Comparison of ENCODE assay signal across 40 cellular contexts in the genomic region with DNA sequence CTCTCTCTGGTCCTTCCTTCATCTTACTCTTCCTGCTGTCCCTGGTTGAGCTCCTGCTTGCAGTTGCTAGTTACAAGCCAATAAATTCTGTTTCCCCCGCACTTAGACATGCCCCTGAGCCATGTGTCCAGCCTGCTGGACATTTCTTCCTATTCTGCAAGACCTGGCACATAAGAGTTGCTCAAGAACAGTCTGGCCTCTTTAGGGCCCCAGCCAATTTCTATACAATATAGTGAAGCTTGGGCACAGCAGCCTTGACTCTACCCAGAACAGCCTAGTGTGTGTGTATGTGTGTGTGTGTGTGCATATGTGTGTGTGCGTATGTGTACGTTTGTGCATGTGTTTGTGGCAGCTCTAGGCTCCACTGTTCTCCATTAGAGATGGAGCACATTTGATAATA.
"Had no signal": no experiment of that assay in that cellular context is flagged by ENCODE, and none has a peak within 500 bp of the region (broad histone marks: within the 10 kb centered on the region; RNA-seq: fewer than 3 reads in every experiment).

No MANE protein-coding gene starts in this region.

- FAIRE-seq: astrocyte, bronchial epithelial cell had no signal

- H3K9me3 ChIP-seq: adrenal gland, ascending aorta, body of pancreas, breast epithelium had no signal

- H3K36me3 ChIP-seq: adrenal gland, ascending aorta, brain microvascular endothelial cell, breast epithelium, cardiac muscle cell had no signal

- ATAC-seq: activated naive CD4-positive, alpha-beta T cell treated with anti-CD3 and anti-CD28 coated beads, Interleukin-2, amount 50 U/mL, for 72 hours; activated naive CD8-positive, alpha-beta T cell treated with anti-CD3 and anti-CD28 coated beads, Interleukin-2, amount 50 U/mL, for 24 hours; activated T-cell treated with anti-CD3 and anti-CD28 coated beads, Interleukin-2, amount 50 U/mL, for 4 hours; activated T-cell treated with anti-CD3 and anti-CD28 coated beads, Interleukin-2, amount 50 U/mL, for 72 hours; activated T-helper 17 cell treated with anti-CD3 and anti-CD28 coated beads, Interleukin-2, amount 50 U/mL, for 72 hours; body of pancreas had no signal

- H3K27me3 ChIP-seq: adrenal gland, ascending aorta, body of pancreas, brain microvascular endothelial cell, breast epithelium, cardiac muscle cell had no signal

- H3K4me3 Mint-ChIP-seq: activated naive CD4-positive, alpha-beta T cell treated with anti-CD3 and anti-CD28 coated beads for 36 hours; activated naive CD4-positive, alpha-beta T cell treated with anti-CD3 and anti-CD28 coated beads, Interleukin-2, amount 10 ng/mL, durations not matched to agents 7 days and 5 days; activated naive CD4-positive, alpha-beta T cell treated with anti-CD3 and anti-CD28 coated beads, Interleukin-2, amount 50 U/mL, for 24 hours; activated naive CD8-positive, alpha-beta T cell; activated naive CD8-positive, alpha-beta T cell treated with anti-CD3 and anti-CD28 coated beads for 36 hours; activated naive CD8-positive, alpha-beta T cell treated with anti-CD3 and anti-CD28 coated beads, Interleukin-2, amount 10 ng/mL, durations not matched to agents 7 days and 5 days; activated naive CD8-positive, alpha-beta T cell treated with anti-CD3 and anti-CD28 coated beads, Interleukin-2, amount 50 U/mL, for 24 hours; activated T-cell treated with anti-CD3 and anti-CD28 coated beads, Interleukin-2, amount 50 U/mL, for 24 hours; activated T-cell treated with anti-CD3 and anti-CD28 coated beads, Interleukin-2, amount 50 U/mL, for 4 hours; activated T-cell treated with anti-CD3 and anti-CD28 coated beads, Interleukin-2, amount 50 U/mL, for 72 hours; activated T-helper 1 cell treated with anti-CD3 and anti-CD28 coated beads, Interleukin-12 subunit alpha, Interleukin-12 subunit beta, Interleukin-2, Interleukin-4 antibody, amounts not matched to agents 30 ng/mL and 10 ng/mL and 1 ng/mL, durations not matched to agents 14 hours and 24 hours and 36 hours; activated T-helper 17 cell treated with anti-CD3 and anti-CD28 coated beads, Interleukin-2, amount 50 U/mL, for 72 hours; brain; central memory CD8-positive, alpha-beta T cell had no signal

- H3K9me3 Mint-ChIP-seq: activated naive CD4-positive, alpha-beta T cell treated with anti-CD3 and anti-CD28 coated beads for 36 hours; activated naive CD4-positive, alpha-beta T cell treated with anti-CD3 and anti-CD28 coated beads, Interleukin-2, amount 10 ng/mL, durations not matched to agents 7 days and 5 days; activated naive CD4-positive, alpha-beta T cell treated with anti-CD3 and anti-CD28 coated beads, Interleukin-2, amount 50 U/mL, for 24 hours; activated naive CD8-positive, alpha-beta T cell treated with anti-CD3 and anti-CD28 coated beads for 36 hours; activated naive CD8-positive, alpha-beta T cell treated with anti-CD3 and anti-CD28 coated beads, Interleukin-2, amount 10 ng/mL, durations not matched to agents 7 days and 5 days; activated naive CD8-positive, alpha-beta T cell treated with anti-CD3 and anti-CD28 coated beads, Interleukin-2, amount 50 U/mL, for 24 hours; activated T-cell treated with anti-CD3 and anti-CD28 coated beads, Interleukin-2, amount 50 U/mL, for 24 hours; activated T-cell treated with anti-CD3 and anti-CD28 coated beads, Interleukin-2, amount 50 U/mL, for 4 hours; activated T-helper 1 cell treated with anti-CD3 and anti-CD28 coated beads, Interleukin-12 subunit alpha, Interleukin-12 subunit beta, Interleukin-2, Interleukin-4 antibody, amounts not matched to agents 30 ng/mL and 10 ng/mL and 1 ng/mL, durations not matched to agents 14 hours and 24 hours and 36 hours; activated T-helper 2 cell treated with anti-CD3 and anti-CD28 coated beads, Interferon-gamma antibody, Interleukin-2, Interleukin-4, amounts not matched to agents 10 μg/mL and 5 μg/mL and 100 μg/mL, durations not matched to agents 14 hours and 24 hours and 36 hours had no signal

- H3K27ac ChIP-seq: adrenal gland, ascending aorta, body of pancreas, brain microvascular endothelial cell, breast epithelium, cardiac muscle cell had no signal

- H3K4me3 ChIP-seq: adrenal gland, ascending aorta, body of pancreas, breast epithelium, cardiac muscle cell had no signal

- H3K36me3 Mint-ChIP-seq: activated naive CD4-positive, alpha-beta T cell treated with anti-CD3 and anti-CD28 coated beads, Interleukin-2, amount 10 ng/mL, durations not matched to agents 7 days and 5 days; activated naive CD4-positive, alpha-beta T cell treated with anti-CD3 and anti-CD28 coated beads, Interleukin-2, amount 50 U/mL, for 24 hours; activated naive CD4-positive, alpha-beta T cell treated with anti-CD3 and anti-CD28 coated beads, Interleukin-2, amount 50 U/mL, for 72 hours; activated naive CD8-positive, alpha-beta T cell; activated naive CD8-positive, alpha-beta T cell treated with anti-CD3 and anti-CD28 coated beads for 36 hours; activated naive CD8-positive, alpha-beta T cell treated with anti-CD3 and anti-CD28 coated beads, Interleukin-2, amount 10 ng/mL, durations not matched to agents 7 days and 5 days; brain had no signal

- H3K4me1 Mint-ChIP-seq: activated naive CD4-positive, alpha-beta T cell treated with anti-CD3 and anti-CD28 coated beads, Interleukin-2, amount 10 ng/mL, durations not matched to agents 7 days and 5 days; activated naive CD4-positive, alpha-beta T cell treated with anti-CD3 and anti-CD28 coated beads, Interleukin-2, amount 50 U/mL, for 24 hours; activated naive CD8-positive, alpha-beta T cell treated with anti-CD3 and anti-CD28 coated beads for 36 hours; activated naive CD8-positive, alpha-beta T cell treated with anti-CD3 and anti-CD28 coated beads, Interleukin-2, amount 10 ng/mL, durations not matched to agents 7 days and 5 days; activated naive CD8-positive, alpha-beta T cell treated with anti-CD3 and anti-CD28 coated beads, Interleukin-2, amount 50 U/mL, for 24 hours; activated T-helper 17 cell treated with anti-CD3 and anti-CD28 coated beads, Interleukin-2, amount 50 U/mL, for 72 hours; central memory CD8-positive, alpha-beta T cell had no signal

- H3K27ac Mint-ChIP-seq: activated naive CD4-positive, alpha-beta T cell treated with anti-CD3 and anti-CD28 coated beads for 36 hours; activated naive CD4-positive, alpha-beta T cell treated with anti-CD3 and anti-CD28 coated beads, Interleukin-2, amount 10 ng/mL, durations not matched to agents 7 days and 5 days; activated naive CD4-positive, alpha-beta T cell treated with anti-CD3 and anti-CD28 coated beads, Interleukin-2, amount 50 U/mL, for 24 hours; activated naive CD4-positive, alpha-beta T cell treated with anti-CD3 and anti-CD28 coated beads, Interleukin-2, amount 50 U/mL, for 72 hours; activated naive CD8-positive, alpha-beta T cell; activated naive CD8-positive, alpha-beta T cell treated with anti-CD3 and anti-CD28 coated beads for 36 hours; activated naive CD8-positive, alpha-beta T cell treated with anti-CD3 and anti-CD28 coated beads, Interleukin-2, amount 10 ng/mL, durations not matched to agents 7 days and 5 days; activated naive CD8-positive, alpha-beta T cell treated with anti-CD3 and anti-CD28 coated beads, Interleukin-2, amount 50 U/mL, for 24 hours; activated T-cell treated with anti-CD3 and anti-CD28 coated beads, Interleukin-2, amount 50 U/mL, for 24 hours; activated T-cell treated with anti-CD3 and anti-CD28 coated beads, Interleukin-2, amount 50 U/mL, for 72 hours; activated T-helper 1 cell treated with anti-CD3 and anti-CD28 coated beads, Interleukin-12 subunit alpha, Interleukin-12 subunit beta, Interleukin-2, Interleukin-4 antibody, amounts not matched to agents 30 ng/mL and 10 ng/mL and 1 ng/mL, durations not matched to agents 14 hours and 24 hours and 36 hours; activated T-helper 17 cell treated with anti-CD3 and anti-CD28 coated beads, Interleukin-2, amount 50 U/mL, for 72 hours; activated T-helper 2 cell treated with anti-CD3 and anti-CD28 coated beads, Interferon-gamma antibody, Interleukin-2, Interleukin-4, amounts not matched to agents 10 μg/mL and 5 μg/mL and 100 μg/mL, durations not matched to agents 14 hours and 24 hours and 36 hours; brain had no signal

- DNase-seq: activated effector memory CD4-positive, alpha-beta T cell treated with anti-CD3 and anti-CD28 coated beads, Interleukin-2, amount 50 U/mL, for 16 hours; activated effector memory CD4-positive, alpha-beta T cell treated with Interleukin-2 at 50 U/mL for 16 hours; activated gamma-delta T cell; activated gamma-delta T cell treated with Interleukin-2 at 50 U/mL for 16 hours; activated naive CD4-positive, alpha-beta T cell; activated naive CD4-positive, alpha-beta T cell treated with anti-CD3 and anti-CD28 coated beads for 36 hours; activated naive CD4-positive, alpha-beta T cell treated with anti-CD3 and anti-CD28 coated beads, Interleukin-2, amount 10 ng/mL, durations not matched to agents 7 days and 5 days; activated naive CD4-positive, alpha-beta T cell treated with anti-CD3 and anti-CD28 coated beads, Interleukin-2, amount 50 U/mL, for 16 hours; activated naive CD4-positive, alpha-beta T cell treated with Interleukin-2 at 50 U/mL for 16 hours; activated naive CD8-positive, alpha-beta T cell treated with anti-CD3 and anti-CD28 coated beads for 36 hours; activated naive CD8-positive, alpha-beta T cell treated with anti-CD3 and anti-CD28 coated beads, Interleukin-2, amount 10 ng/mL, durations not matched to agents 7 days and 5 days; activated naive CD8-positive, alpha-beta T cell treated with anti-CD3 and anti-CD28 coated beads, Interleukin-2, amount 50 U/mL, for 24 hours; activated T-cell treated with anti-CD3 and anti-CD28 coated beads, Interleukin-2, amount 50 U/mL, for 1 hour; activated T-cell treated with anti-CD3 and anti-CD28 coated beads, Interleukin-2, amount 50 U/mL, for 24 hours; activated T-cell treated with anti-CD3 and anti-CD28 coated beads, Interleukin-2, amount 50 U/mL, for 4 hours; activated T-cell treated with anti-CD3 and anti-CD28 coated beads, Interleukin-2, amount 50 U/mL, for 48 hours; activated T-cell treated with anti-CD3 and anti-CD28 coated beads, Interleukin-2, amount 50 U/mL, for 72 hours; adrenal gland; amniotic stem cell; amygdala; anterior cingulate cortex; aorta; body of pancreas; brain microvascular endothelial cell; caudate nucleus; central memory CD4-positive, alpha-beta T cell; cerebellar nuclear complex had no signal

- H3K27me3 Mint-ChIP-seq: activated naive CD4-positive, alpha-beta T cell treated with anti-CD3 and anti-CD28 coated beads, Interleukin-2, amount 10 ng/mL, durations not matched to agents 7 days and 5 days; activated naive CD4-positive, alpha-beta T cell treated with anti-CD3 and anti-CD28 coated beads, Interleukin-2, amount 50 U/mL, for 24 hours; activated naive CD8-positive, alpha-beta T cell treated with anti-CD3 and anti-CD28 coated beads for 36 hours; activated naive CD8-positive, alpha-beta T cell treated with anti-CD3 and anti-CD28 coated beads, Interleukin-2, amount 10 ng/mL, durations not matched to agents 7 days and 5 days; activated naive CD8-positive, alpha-beta T cell treated with anti-CD3 and anti-CD28 coated beads, Interleukin-2, amount 50 U/mL, for 24 hours; activated T-cell treated with anti-CD3 and anti-CD28 coated beads, Interleukin-2, amount 50 U/mL, for 24 hours; central memory CD8-positive, alpha-beta T cell had no signal

- H3K4me1 ChIP-seq: adrenal gland, ascending aorta, breast epithelium had no signal
